In genomic region chrX:133973704-133974103, GRCh38 we compare ENCODE assay signal across 1 cellular context.
A peak's percentile ranks its signal among the peaks of the same experiment; 100 is the strongest.
TF ChIP-seq lines count a peak whose summit lies in the region.

No MANE protein-coding gene starts in this region.

TF ChIP-seq in HepG2, 621 proteins besides CTCF, POLR2A, EP300 and RAD21:
- TF ChIP-seq FOXC1 (CRISPR knock-in tag; IDR thresholded peaks at IDR 0.05; ENCODE audit: borderline replicate concordance) (no peak), POLR2AphosphoS5 (IDR thresholded peaks at IDR 0.05; ENCODE audit: low read depth, low read length) (peak; percentile 44; the same call in 1 of the 2 replicates), RBFOX2 (IDR thresholded peaks at IDR 0.05; ENCODE audit: low read depth, low read length) (0 out of 2 replicates have a peak, but pooled peaks have one; percentile 29), CEBPB (IDR thresholded peaks at IDR 0.05; ENCODE audit: borderline replicate concordance, low read depth, low read length) (peak; percentile 16; the same call in 1 of the 2 replicates), ZNF441 (CRISPR knock-in tag; IDR thresholded peaks at IDR 0.05; ENCODE audit: borderline replicate concordance) (no peak), MBD4 (IDR thresholded peaks at IDR 0.05; ENCODE audit: borderline replicate concordance, low read length) (peak; percentile 17; the same call in 1 of the 2 replicates), RBM22 (optimal IDR thresholded peaks at IDR 0.05; ENCODE audit: low read length) (peak; percentile 84), ZBTB4 (CRISPR knock-in tag; IDR thresholded peaks at IDR 0.05; ENCODE audit: borderline replicate concordance) (no peak), DRAP1 (CRISPR knock-in tag; IDR thresholded peaks at IDR 0.05) (no peak), POLR2G (IDR thresholded peaks at IDR 0.05; ENCODE audit: low read depth, low read length) (0 out of 2 replicates have a peak, but pooled peaks have one; percentile 9), ZNF557 (CRISPR knock-in tag; IDR thresholded peaks at IDR 0.05) (no peak), ZSCAN22 (CRISPR knock-in tag; IDR thresholded peaks at IDR 0.05) (no peak), MLLT10 (CRISPR knock-in tag; IDR thresholded peaks at IDR 0.05) (peak; percentile 44; the same call in 1 of the 2 replicates)
